Comparison of ENCODE assay signal across 7 cellular contexts in the genomic region with DNA sequence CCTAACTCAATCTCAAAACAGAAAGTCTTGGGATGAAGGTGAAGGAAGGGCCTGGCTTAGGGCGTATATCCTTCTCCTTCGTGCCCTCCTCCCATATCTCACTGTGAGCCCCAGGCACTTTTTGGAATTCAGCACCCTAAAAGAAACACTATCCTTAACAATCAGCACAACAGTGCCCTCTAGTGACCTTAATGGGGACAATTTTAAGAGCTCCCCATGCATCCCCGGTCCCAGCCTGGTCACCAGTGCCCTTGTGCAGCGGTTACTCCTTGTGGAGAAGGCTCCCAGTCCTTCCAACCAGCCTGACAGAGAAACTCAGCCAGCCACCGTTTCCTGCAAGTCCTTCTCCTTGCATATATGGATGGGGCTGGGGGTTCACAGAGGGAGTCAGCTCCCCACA. TPM values are rescaled to one million over a fixed set of nuclear protein-coding genes. Genes with fewer than 3 reads are reported as not detected.
DNase-seq lines count a peak whose midpoint lies in the region; ATAC-seq and TF ChIP-seq lines count a peak whose summit lies in the region.

No MANE protein-coding gene starts in this region.

- POLR2A ChIA-PET in OCI-LY7 (lab: Charles Lee) = no interaction called here

- TF ChIP-seq CTCF in DOHH2 (IDR thresholded peaks at IDR 0.05; ENCODE audit: low read depth, low read length, poor library complexity, severe bottlenecking) (peak; percentile 60), OCI-LY7 (conservative IDR thresholded peaks at IDR 0.05; ENCODE audit: low read length) (peak; percentile 66)

- DNase-seq in OCI-LY7 (ENCODE audit: low spot score) (peak; percentile 25), midbrain (lab: John Stamatoyannopoulos, UW) (peak; percentile 7), middle frontal gyrus (ENCODE audit: extremely low spot score, low spot score) (no peak)
- DNase-seq in central memory CD8-positive, alpha-beta T cell (ENCODE audit: low spot score in 2 of 2) = no peak

- peaks cover 19% of the 10 kb centered on the region for H3K4me1 Mint-ChIP-seq in central memory CD8-positive, alpha-beta T cell

- peaks cover 9% of the 10 kb centered on the region for H3K27me3 Mint-ChIP-seq in central memory CD8-positive, alpha-beta T cell

- H3K4me3 Mint-ChIP-seq in central memory CD8-positive, alpha-beta T cell = no peak overlapping the region

- no peak overlapping the region for H3K4me3 ChIP-seq in DOHH2 (ENCODE audit: low read length)
- no peak overlapping the region for H3K4me3 ChIP-seq in OCI-LY7 (ENCODE audit: low read depth, low read length, poor library complexity, severe bottlenecking)

- peaks cover 10% of the 10 kb centered on the region for H3K27me3 ChIP-seq in DOHH2 (ENCODE audit: control insufficient read depth, low read length)

- CTCF ChIA-PET in OCI-LY7 (lab: Charles Lee; ENCODE audit: unreplicated experiment) = no interaction called here

- H3K27ac ChIP-seq in DOHH2 (ENCODE audit: low read depth, low read length) = no peak overlapping the region
- no peak overlapping the region for H3K27ac ChIP-seq in OCI-LY7 (ENCODE audit: low read depth, low read length, poor library complexity, severe bottlenecking)

- BruUV-seq in OCI-LY7 (replicated peaks; lab: Mats Ljungman, UMichigan) = no TSS peak

- H2AFZ ChIP-seq in OCI-LY7 (ENCODE audit: low read length) = no peak overlapping the region

- H3K9me2 ChIP-seq in DOHH2 (replicated peaks; ENCODE audit: control insufficient read depth, low read length) (no peaks in the 10 kb centered on the region), OCI-LY7 (ENCODE audit: insufficient read depth, low read length) (no peaks in the 10 kb centered on the region)

- peaks cover 2% of the 10 kb centered on the region for H3K36me3 Mint-ChIP-seq in central memory CD8-positive, alpha-beta T cell (ENCODE audit: insufficient read depth)

- H3K4me1 ChIP-seq in DOHH2 (ENCODE audit: control insufficient read depth, low read length) (no peaks in the 10 kb centered on the region), OCI-LY7 (ENCODE audit: insufficient read depth, low read length, poor library complexity, severe bottlenecking) (no peaks in the 10 kb centered on the region)

- no peaks in the 10 kb centered on the region for H3K36me3 ChIP-seq in DOHH2 (ENCODE audit: control insufficient read depth, low read length)
- H3K36me3 ChIP-seq in OCI-LY7 (ENCODE audit: insufficient read depth, low read length) = no peaks in the 10 kb centered on the region

- H3K27ac Mint-ChIP-seq in central memory CD8-positive, alpha-beta T cell (ENCODE audit: low read depth) = no peak overlapping the region

- intact Hi-C loops in OCI-LY7 (cut with micrococcal nuclease; ENCODE audit: unreplicated experiment) = no loop called here

- no peaks in the 10 kb centered on the region for H3K79me2 ChIP-seq in DOHH2 (ENCODE audit: control insufficient read depth, low read length)
- no peaks in the 10 kb centered on the region for H3K79me2 ChIP-seq in OCI-LY7 (ENCODE audit: insufficient read depth, low read depth, low read length)

- H3K9me3 ChIP-seq in DOHH2 (ENCODE audit: control insufficient read depth, insufficient read depth, low read length) (no peaks in the 10 kb centered on the region), OCI-LY7 (ENCODE audit: low read length) (no peaks in the 10 kb centered on the region)

- peak; percentile 70 for ATAC-seq in GM18909 (IDR thresholded peaks at IDR 0.05; ENCODE audit: poor library complexity, unreplicated experiment)
- ATAC-seq in HG03469 (IDR thresholded peaks at IDR 0.05; ENCODE audit: unreplicated experiment) = peak; percentile 57
- ATAC-seq in central memory CD8-positive, alpha-beta T cell (replicated peaks; ENCODE audit: extremely low read depth, poor library complexity, severe bottlenecking) = peak; percentile 37

- H3K4me2 ChIP-seq in DOHH2 (ENCODE audit: low read length) (no peak overlapping the region), OCI-LY7 (ENCODE audit: low read length) (no peak overlapping the region)

- H4K20me1 ChIP-seq in DOHH2 (ENCODE audit: control insufficient read depth, insufficient read depth, low read depth, low read length) = no peaks in the 10 kb centered on the region
- H4K20me1 ChIP-seq in OCI-LY7 (ENCODE audit: insufficient read depth, low read length) = no peaks in the 10 kb centered on the region

- no peaks in the 10 kb centered on the region for H3F3A ChIP-seq in DOHH2 (ENCODE audit: control insufficient read depth, insufficient read depth)

- H3K9me3 Mint-ChIP-seq in central memory CD8-positive, alpha-beta T cell = no peaks in the 10 kb centered on the region

RNA-seq across cellular contexts. Expression of a gene that starts 4.2 kb away (rescaled TPM):
- total RNA-seq in OCI-LY7 (2014; rRNA removed; shearing (Covaris generic)) = not detected in 2 replicates
- total RNA-seq in OCI-LY7 (2022) = not detected in 2 replicates

Comparison
In these comparisons a context has a peak if more than half of its experiments do, and no peak if none do; other contexts are left out.
1. DNase-seq: peak in OCI-LY7 (single experiment) and midbrain (single experiment); none in central memory CD8-positive, alpha-beta T cell (0 of 2) and middle frontal gyrus (single experiment).
2. Peak in every context shown above with its lines, with median percentiles within 50 percentile points of each other: ATAC-seq.